Comparison of ENCODE assay signal across 19 cellular contexts in genomic region chr2:40435426-40436092, GRCh38. TPM values are rescaled to one million over a fixed set of nuclear protein-coding genes. Genes with fewer than 3 reads are reported as not detected.
DNase-seq lines count a peak whose midpoint lies in the region; ATAC-seq, FAIRE-seq and TF ChIP-seq lines count a peak whose summit lies in the region.
"Had no signal": no experiment of that assay in that cellular context is flagged by ENCODE, and none has a peak within 500 bp of the region (broad histone marks: within the 10 kb centered on the region; RNA-seq: fewer than 3 reads in every experiment).

No MANE protein-coding gene starts in this region.

- H3K36me3 ChIP-seq in mesenchymal stem cell (ENCODE audit: control insufficient read depth in 1 of 2, insufficient read depth in 2 of 2, low read depth in 1 of 2, low read length in 2 of 2) (no peaks in the 10 kb centered on the region), spleen (no peaks in the 10 kb centered on the region)

- no peak overlapping the region for H2BK12ac ChIP-seq in mesenchymal stem cell (ENCODE audit: low read length in 2 of 2)

- H4K8ac ChIP-seq in mesenchymal stem cell (ENCODE audit: low read length) = no peak overlapping the region

- H3K4me1 Mint-ChIP-seq in T-cell = no peaks in the 10 kb centered on the region
- H3K4me1 Mint-ChIP-seq: activated T-helper 17 cell treated with anti-CD3 and anti-CD28 coated beads, Interleukin-2, amount 50 U/mL, for 72 hours had no signal

- H3K79me1 ChIP-seq in mesenchymal stem cell (replicated peaks; ENCODE audit: low read length, poor library complexity, severe bottlenecking) = peaks cover 13% of the 10 kb centered on the region

- H3K23ac ChIP-seq in mesenchymal stem cell (ENCODE audit: low read length in 2 of 2) = no peak overlapping the region

- H3K4me1 ChIP-seq in mesenchymal stem cell (ENCODE audit: control insufficient read depth, insufficient read depth, low read depth, low read length) = peaks cover 4% of the 10 kb centered on the region
- H3K4me1 ChIP-seq in spleen = peaks cover 0 to 35% (median 2%) of the 10 kb centered on the region in 6 donors

- no peaks in the 10 kb centered on the region for H3K36me3 Mint-ChIP-seq in T-cell
- H3K36me3 Mint-ChIP-seq: naive thymus-derived CD8-positive, alpha-beta T cell had no signal

- no peak overlapping the region for H2AFZ ChIP-seq in mesenchymal stem cell (ENCODE audit: low read depth, low read length)

- intact Hi-C loops in spleen (cut with DNase I; ENCODE audit: low total_unique reads) = no loop called here

- POLR2A ChIA-PET in T-cell (lab: Charles Lee) = no interaction called here

- H3K9ac ChIP-seq in mesenchymal stem cell (ENCODE audit: low read length) = peak overlapping the region; percentile 25

- H3K4ac ChIP-seq in mesenchymal stem cell (ENCODE audit: low read depth in 1 of 2, low read length in 2 of 2) = no peak overlapping the region

- H3K4me3 Mint-ChIP-seq in T-cell = no peak overlapping the region
- H3K4me3 Mint-ChIP-seq: activated CD8-positive, alpha-beta T cell treated with anti-CD3 and anti-CD28 coated beads, Interleukin-2, amount 10 ng/mL, durations not matched to agents 7 days and 5 days; activated T-helper 17 cell treated with anti-CD3 and anti-CD28 coated beads, Interleukin-2, amount 50 U/mL, for 72 hours; naive thymus-derived CD8-positive, alpha-beta T cell had no signal

- TF ChIP-seq CTCF in spleen (IDR thresholded peaks at IDR 0.05 in 8 of 11, conservative IDR thresholded peaks at IDR 0.05 in 3 of 11) = no peak

- H4K91ac ChIP-seq in mesenchymal stem cell (ENCODE audit: low read length) = no peak overlapping the region

- CTCF ChIA-PET in T-cell (lab: Charles Lee) = no interaction called here

- no peak overlapping the region for H3K14ac ChIP-seq in mesenchymal stem cell (ENCODE audit: low read length in 2 of 2)

- no peaks in the 10 kb centered on the region for H3K27me3 ChIP-seq in mesenchymal stem cell (ENCODE audit: control insufficient read depth in 1 of 2, insufficient read depth in 1 of 2, low read length in 2 of 2)
- H3K27me3 ChIP-seq in spleen (replicated peaks in 1 of 7) = no peaks in the 10 kb centered on the region

- no peak overlapping the region for H2AK5ac ChIP-seq in mesenchymal stem cell (ENCODE audit: low read length, severe bottlenecking)

- H3K9me3 Mint-ChIP-seq in T-cell = peaks cover 0 to 8% (median 2%) of the 10 kb centered on the region in 3 donors
- H3K9me3 Mint-ChIP-seq: naive thymus-derived CD8-positive, alpha-beta T cell had no signal

- H3K27ac ChIP-seq in caudate nucleus (ENCODE audit: low read depth, low read length) = peak overlapping the region; percentile 44
- H3K27ac ChIP-seq in mesenchymal stem cell (ENCODE audit: low read length, poor library complexity, severe bottlenecking) = peak overlapping the region; percentile 93
- peak overlapping the region in 3 of 8 donors; percentile 1 to 45 (median 9) for H3K27ac ChIP-seq in spleen

- H3K27ac Mint-ChIP-seq in T-cell = no peak overlapping the region
- H3K27ac Mint-ChIP-seq: activated CD8-positive, alpha-beta T cell treated with anti-CD3 and anti-CD28 coated beads, Interleukin-2, amount 10 ng/mL, durations not matched to agents 7 days and 5 days; activated T-helper 17 cell treated with anti-CD3 and anti-CD28 coated beads, Interleukin-2, amount 50 U/mL, for 72 hours; naive thymus-derived CD8-positive, alpha-beta T cell had no signal

- H3K9me3 ChIP-seq in mesenchymal stem cell (ENCODE audit: control insufficient read depth, low read length) (no peaks in the 10 kb centered on the region), spleen (no peaks in the 10 kb centered on the region)

- no peak for TF ChIP-seq POLR2A in spleen (IDR thresholded peaks at IDR 0.05)

- no peak for ATAC-seq in T-cell (replicated peaks in 1 of 4)
- ATAC-seq: activated CD8-positive, alpha-beta T cell treated with anti-CD3 and anti-CD28 coated beads, Interleukin-2, amount 10 ng/mL, durations not matched to agents 7 days and 5 days; activated T-helper 17 cell treated with anti-CD3 and anti-CD28 coated beads, Interleukin-2, amount 50 U/mL, for 72 hours; naive thymus-derived CD8-positive, alpha-beta T cell had no signal

- no peak overlapping the region for H2BK5ac ChIP-seq in mesenchymal stem cell (ENCODE audit: low read depth, low read length, poor library complexity, severe bottlenecking)

- peak; percentile 5 for FAIRE-seq in urothelium cell line (lab: Jason Lieb, UNC)
- FAIRE-seq: GM19239, kidney had no signal

- H2BK15ac ChIP-seq in mesenchymal stem cell (ENCODE audit: low read depth, poor library complexity, severe bottlenecking) = peak overlapping the region; percentile 70

- DNase-seq in NCI-H82 (lab: John Stamatoyannopoulos, UW) (peak; percentile 34), NCI-H82 treated with DMSO at 0.1 percent for 48 hours (lab: John Stamatoyannopoulos, UW; ENCODE audit: unreplicated experiment) (no peak), caudate nucleus (lab: John Stamatoyannopoulos, UW) (peak in 2 of 61 donors; percentile 5 to 48), mesenchymal stem cell (no peak), urothelium cell line (ENCODE audit: low spot score) (peak; percentile 25), spleen (no peak), T-cell (no peak), inferior parietal cortex (ENCODE audit: extremely low spot score) (no peak)
- DNase-seq: 8988T; activated CD8-positive, alpha-beta T cell treated with anti-CD3 and anti-CD28 coated beads, Interleukin-2, amount 10 ng/mL, durations not matched to agents 7 days and 5 days; effector CD4-positive, alpha-beta T cell; kidney; naive thymus-derived CD8-positive, alpha-beta T cell; NCI-H187 treated with DMSO at 0.1 percent for 48 hours; NCI-H526 treated with DMSO at 0.1 percent for 48 hours; retina; stimulated activated naive CD4-positive, alpha-beta T cell had no signal

- WGBS in mesenchymal stem cell = 92% methylated on average over 6 of the region's 9 CpGs
- 60 to 85% (median 66%) methylated on average over 9 of the region's 9 CpGs for WGBS in spleen, 5 donors

- H2BK120ac ChIP-seq in mesenchymal stem cell (ENCODE audit: low read depth, low read length) = no peak overlapping the region

- H3K27me3 Mint-ChIP-seq in T-cell = peaks cover 0 to 4% of the 10 kb centered on the region in 2 donors
- H3K27me3 Mint-ChIP-seq: naive thymus-derived CD8-positive, alpha-beta T cell had no signal

- H3K4me3 ChIP-seq in mesenchymal stem cell (ENCODE audit: insufficient read depth in 1 of 2, low read depth in 1 of 2, low read length in 2 of 2) (no peak overlapping the region), spleen (no peak overlapping the region)

- no peak overlapping the region for H3K18ac ChIP-seq in mesenchymal stem cell (ENCODE audit: low read depth in 1 of 2, low read length in 2 of 2)

- no peak overlapping the region for H3K4me2 ChIP-seq in mesenchymal stem cell (ENCODE audit: low read length, poor library complexity, severe bottlenecking)

RNA-seq across cellular contexts. Expression of gene SLC8A1, which starts 16.3 kb away (rescaled TPM):
- polyA plus RNA-seq in mesenchymal stem cell (2013, experiment 1 of 2) = 0.93 TPM
- polyA plus RNA-seq in mesenchymal stem cell (2013, experiment 2 of 2) = 1.2 TPM
- total RNA-seq in spleen (10 to 100 TPM; 52.9 to 86.0 (median 67.1) TPM), T-cell (under 1 TPM; 0.09 to 0.35 (median 0.13) TPM)
- polyA plus RNA-seq in spleen = under 1 TPM; 0.36 to 0.77 (median 0.37) TPM
- polyA plus RNA-seq: naive thymus-derived CD8-positive, alpha-beta T cell had no signal

Comparison
In these comparisons a context has a peak if more than half of its experiments do, and no peak if none do; other contexts are left out.
1. DNase-seq: peak in NCI-H82 (single experiment) and urothelium cell line (single experiment); none in NCI-H82 treated with DMSO at 0.1 percent for 48 hours (single experiment), mesenchymal stem cell (single experiment), spleen (single experiment), T-cell (0 of 34) and inferior parietal cortex (single experiment).
2. RNA of gene SLC8A1, which starts 16.3 kb away (total RNA-seq): 52.9 to 86.0 TPM in spleen; 0.09 to 0.35 TPM in T-cell; every median in the first group is over 10 times any median in the second.